In genomic region chr6:113995632-113996031, GRCh38 we compare ENCODE assay signal across 9 cellular contexts. TPM values are rescaled to one million over a fixed set of nuclear protein-coding genes. Genes with fewer than 3 reads are reported as not detected.
DNase-seq lines count a peak whose midpoint lies in the region; ATAC-seq and TF ChIP-seq lines count a peak whose summit lies in the region.
"Had no signal": no experiment of that assay in that cellular context is flagged by ENCODE, and none has a peak within 500 bp of the region (broad histone marks: within the 10 kb centered on the region; RNA-seq: fewer than 3 reads in every experiment).

No MANE protein-coding gene starts in this region.

- peaks cover 8% of the 10 kb centered on the region for H3K27me3 Mint-ChIP-seq in T-helper 17 cell

- DNase-seq in GM12865 (ENCODE audit: low read depth) (peak; percentile 31), NCI-H446 (lab: John Stamatoyannopoulos, UW) (peak; percentile 42 to 83), dermis microvascular lymphatic vessel endothelial cell (ENCODE audit: low read depth in 2 of 2) (peak; percentile 7 to 87), myocyte (ENCODE audit: low read depth) (peak; percentile 99), T-helper 17 cell (no peak), COR-L47 (lab: John Stamatoyannopoulos, UW) (no peak)
- DNase-seq in stimulated activated CD4-positive, alpha-beta T cell treated with anti-CD3 and anti-CD28 coated beads, Interleukin-12 subunit alpha, Interleukin-12 subunit beta, amount 100 ng/mL, for 4 hours, result no peak

- TF ChIP-seq CTCF in GM12865 (IDR thresholded peaks at IDR 0.05; ENCODE audit: insufficient read depth, low read depth, low read length, missing control alignments), result no peak

- H3K36me3 Mint-ChIP-seq in T-helper 17 cell (ENCODE audit: low read depth), result no peaks in the 10 kb centered on the region
- H3K36me3 Mint-ChIP-seq: IgD-negative memory B cell had no signal

- H3K4me1 Mint-ChIP-seq in T-helper 17 cell, result peaks cover 9% of the 10 kb centered on the region
- H3K4me1 Mint-ChIP-seq: IgD-negative memory B cell had no signal

- H3K9me3 ChIP-seq in T-helper 17 cell (ENCODE audit: control insufficient read depth, low read length, poor library complexity, severe bottlenecking), result no peaks in the 10 kb centered on the region

- H3K27ac Mint-ChIP-seq in T-helper 17 cell, result no peak overlapping the region
- H3K27ac Mint-ChIP-seq: IgD-negative memory B cell had no signal

- H3K4me3 Mint-ChIP-seq in T-helper 17 cell, result no peak overlapping the region
- H3K4me3 Mint-ChIP-seq: IgD-negative memory B cell had no signal

- no peak overlapping the region for H3K4me3 ChIP-seq in GM12865 (ENCODE audit: low read depth, low read length)

- ATAC-seq in T-helper 17 cell, result no peak
- ATAC-seq in GM18867 (IDR thresholded peaks at IDR 0.05; ENCODE audit: unreplicated experiment), result no peak

RNA-seq across cellular contexts. Expression of gene HDAC2, which starts 24.7 kb away (rescaled TPM):
- total RNA-seq in dermis microvascular lymphatic vessel endothelial cell, result 58.5 and 81.4 TPM in 2 replicates
- 59.6 and 67.4 TPM in 2 replicates for total RNA-seq in myocyte
- 84.5 TPM for polyA plus RNA-seq in myocyte (2012)
- 10 to 100 TPM; 38.4 to 50.1 TPM for total RNA-seq in T-helper 17 cell

Comparison
In these comparisons a context has a peak if more than half of its experiments do, and no peak if none do; other contexts are left out.
1. DNase-seq: peak in GM12865 (single experiment), NCI-H446 (2 of 2), dermis microvascular lymphatic vessel endothelial cell (2 of 2) and myocyte (single experiment); none in T-helper 17 cell (0 of 3), COR-L47 (single experiment) and stimulated activated CD4-positive, alpha-beta T cell treated with anti-CD3 and anti-CD28 coated beads, Interleukin-12 subunit alpha, Interleukin-12 subunit beta, amount 100 ng/mL, for 4 hours (single experiment).